ENCODE assay signal across 12 cellular contexts in the genomic region with DNA sequence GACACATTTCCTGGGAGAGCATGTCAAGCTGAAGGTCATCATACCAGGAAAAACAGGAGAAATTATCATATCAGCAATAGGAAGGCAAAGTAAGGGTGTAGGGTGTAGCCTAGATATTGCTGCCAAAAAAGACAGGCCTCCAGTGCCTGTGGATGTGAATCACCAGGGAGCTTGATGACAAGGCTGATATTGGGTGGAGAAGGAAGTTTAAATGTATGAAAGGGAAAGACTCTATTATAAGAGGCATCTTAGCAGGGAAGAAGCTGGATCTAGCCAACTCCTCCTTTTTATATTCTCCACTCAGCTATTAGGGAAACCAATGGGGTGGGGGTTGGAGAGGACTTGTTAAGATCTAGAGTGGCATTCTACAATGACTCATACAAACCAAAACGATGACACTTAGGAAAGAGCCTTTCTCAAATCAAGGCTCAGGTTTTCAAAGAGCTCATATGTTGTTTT. TPM values are rescaled to one million over a fixed set of nuclear protein-coding genes. Genes with fewer than 3 reads are reported as not detected.
DNase-seq lines count a peak whose midpoint lies in the region; ATAC-seq and TF ChIP-seq lines count a peak whose summit lies in the region.
"Had no signal": no experiment of that assay in that cellular context is flagged by ENCODE, and none has a peak within 500 bp of the region (broad histone marks: within the 10 kb centered on the region; RNA-seq: fewer than 3 reads in every experiment).

No MANE protein-coding gene starts in this region.

- H3K9me2 ChIP-seq in MM.1S (replicated peaks; ENCODE audit: insufficient read depth, low read length), result no peaks in the 10 kb centered on the region

- H3K4me2 ChIP-seq in IMR-90 (ENCODE audit: low read depth, low read length) (no peak overlapping the region), mammary epithelial cell (ENCODE audit: insufficient read depth, low read depth, low read length) (peak overlapping the region; percentile 20), MM.1S (ENCODE audit: low read depth, low read length) (no peak overlapping the region)

- peak overlapping the region; percentile 64; the same call in 1 of the 3 replicates for H2BK15ac ChIP-seq in IMR-90 (ENCODE audit: low read depth, low read length)

- peak overlapping the region; percentile 6; the same call in 1 of the 2 replicates for H2BK120ac ChIP-seq in IMR-90 (ENCODE audit: low read depth, low read length)

- H3K79me1 ChIP-seq in IMR-90 (ENCODE audit: low read depth in 1 of 2, low read length in 2 of 2), result no peaks in the 10 kb centered on the region

- intact Hi-C loops in IMR-90 (cut with micrococcal nuclease), result loop anchor here (5.0 kb wide), 1 partner anchor 94 kb away; the partner anchor contains the start of gene TXN
- intact Hi-C loops in mammary epithelial cell (cut with micrococcal nuclease), result no loop called here

- no peak overlapping the region for H4K91ac ChIP-seq in IMR-90 (ENCODE audit: insufficient read depth, low read depth, low read length)

- H3K56ac ChIP-seq in IMR-90 (ENCODE audit: extremely low read depth, insufficient read depth, low read length), result no peak overlapping the region

- H3K4me3 ChIP-seq in IMR-90 (ENCODE audit: insufficient read depth, low read depth, low read length), result no peak overlapping the region
- no peak overlapping the region for H3K4me3 ChIP-seq in mammary epithelial cell (replicated peaks in 1 of 3; ENCODE audit: insufficient read depth in 1 of 3, low read depth in 2 of 3, low read length in 3 of 3)
- no peak overlapping the region for H3K4me3 ChIP-seq in MM.1S (ENCODE audit: low read length)
- H3K4me3 ChIP-seq: right lobe of liver had no signal

- H3K14ac ChIP-seq in IMR-90 (replicated peaks; ENCODE audit: low read depth, low read length), result peak overlapping the region; percentile 49; the same call in 1 of the 2 replicates

- no peak overlapping the region for H3K9ac ChIP-seq in IMR-90 (ENCODE audit: low read depth, low read length)
- no peak overlapping the region for H3K9ac ChIP-seq in mammary epithelial cell (ENCODE audit: insufficient read depth, low read length)
- no peak overlapping the region for H3K9ac ChIP-seq in MM.1S (ENCODE audit: low read length)

- DNase-seq in EL, result peak; percentile 88
- peak; percentile 80 for DNase-seq in IMR-90
- DNase-seq in mammary epithelial cell, result peak; percentile 83
- DNase-seq in myocyte (ENCODE audit: low read depth), result peak; percentile 74
- no peak for DNase-seq in MM.1S
- DNase-seq in inferior parietal cortex (ENCODE audit: extremely low spot score), result no peak
- DNase-seq in stimulated activated CD4-positive, alpha-beta T cell treated with anti-CD3 and anti-CD28 coated beads, Interleukin-4, amount 100 ng/mL, for 1 hour, result no peak
- DNase-seq: activated CD4-positive, alpha-beta T cell treated with anti-CD3 and anti-CD28 coated beads, Interleukin-2, amount 50 U/mL, for 4 hours; cerebellar nuclear complex; H9; right lobe of liver had no signal

- dilution Hi-C loops in IMR-90 (cut with HindIII; ENCODE audit: low sequenced_read_pairs, unreplicated experiment) (no loop called here), mammary epithelial cell (cut with HindIII; ENCODE audit: low sequenced_read_pairs) (no loop called here)

- H2AFZ ChIP-seq in IMR-90 (replicated peaks; ENCODE audit: low read length, poor library complexity) (peak overlapping the region; percentile 29), mammary epithelial cell (ENCODE audit: low read depth, low read length) (peak overlapping the region; percentile 46), MM.1S (ENCODE audit: low read length) (no peak overlapping the region)

- BruUV-seq in IMR-90 (replicated peaks; lab: Mats Ljungman, UMichigan) (no TSS peak), mammary epithelial cell (replicated peaks; lab: Mats Ljungman, UMichigan) (no TSS peak)

- TF ChIP-seq CTCF in IMR-90 (conservative IDR thresholded peaks at IDR 0.05; ENCODE audit: low read depth, low read length) (no peak), mammary epithelial cell (conservative IDR thresholded peaks at IDR 0.05 in 1 of 2, IDR thresholded peaks at IDR 0.05 in 1 of 2; ENCODE audit: extremely low read depth in 1 of 2, insufficient read depth in 1 of 2, low read depth in 1 of 2, low read length in 2 of 2) (no peak), MM.1S (IDR thresholded peaks at IDR 0.05; ENCODE audit: low read length) (no peak)

- H3K23ac ChIP-seq in IMR-90 (ENCODE audit: low read depth, low read length), result no peak overlapping the region

- H2BK5ac ChIP-seq in IMR-90 (ENCODE audit: low read depth, low read length, poor library complexity, severe bottlenecking), result no peak overlapping the region

- H4K8ac ChIP-seq in IMR-90 (ENCODE audit: low read depth in 2 of 2, low read length in 2 of 2), result 0 out of 4 replicates have a peak overlapping the region, but pooled peaks of 1 of the 2 experiments have one; percentile 20

- no peaks in the 10 kb centered on the region for H3K79me2 ChIP-seq in mammary epithelial cell (ENCODE audit: insufficient read depth, low read length)
- no peaks in the 10 kb centered on the region for H3K79me2 ChIP-seq in MM.1S (ENCODE audit: low read length)

- peaks cover 5% of the 10 kb centered on the region for H3K4me1 ChIP-seq in IMR-90 (ENCODE audit: control insufficient read depth, insufficient read depth, low read length)
- H3K4me1 ChIP-seq in mammary epithelial cell (ENCODE audit: insufficient read depth, low read length), result peaks cover 9% of the 10 kb centered on the region
- H3K4me1 ChIP-seq in MM.1S (ENCODE audit: low read length), result no peaks in the 10 kb centered on the region
- H3K4me1 ChIP-seq: right lobe of liver had no signal

- no CpG with 5 or more reads among the region's 1 CpG for WGBS in IMR-90 (ENCODE audit: extremely low coverage in 2 of 2, insufficient read length in 1 of 2), 2 experiments
- 29% methylated on average over 1 of the region's 1 CpG for WGBS in mammary epithelial cell (ENCODE audit: low coverage, missing lambda C conversion rate)

- TF ChIP-seq POLR2A in IMR-90 (IDR thresholded peaks at IDR 0.05; ENCODE audit: low read depth, low read length), result no peak

- TF ChIP-seq RAD21 in IMR-90 (IDR thresholded peaks at IDR 0.05; ENCODE audit: low read length), result no peak

- H3K9me3 ChIP-seq in IMR-90 (ENCODE audit: control insufficient read depth, insufficient read depth, low read length) (no peaks in the 10 kb centered on the region), mammary epithelial cell (replicated peaks; ENCODE audit: insufficient read depth, low read length) (no peaks in the 10 kb centered on the region), MM.1S (replicated peaks; ENCODE audit: insufficient read depth, low read length) (no peaks in the 10 kb centered on the region)
- H3K9me3 ChIP-seq: right lobe of liver had no signal

- H4K20me1 ChIP-seq in IMR-90 (ENCODE audit: insufficient read depth, low read length) (no peaks in the 10 kb centered on the region), mammary epithelial cell (ENCODE audit: insufficient read depth, low read length) (no peaks in the 10 kb centered on the region), MM.1S (ENCODE audit: insufficient read depth, low read length) (no peaks in the 10 kb centered on the region)

- POLR2A ChIA-PET in IMR-90 (lab: Charles Lee; ENCODE audit: unreplicated experiment), result no interaction called here

- peak overlapping the region; percentile 22; the same call in 1 of the 2 replicates for H3K4ac ChIP-seq in IMR-90 (ENCODE audit: low read depth, low read length)

- H2BK20ac ChIP-seq in IMR-90 (ENCODE audit: low read depth, low read length), result 0 out of 2 replicates have a peak overlapping the region, but pooled peaks have one; percentile 12

- CTCF ChIA-PET in IMR-90 (lab: Yijun Ruan, JAX), result interaction anchor here (0.8 kb wide), 1 partner anchor 273 kb away, joined by 3 read pairs; no protein-coding TSS in a partner anchor
- CTCF ChIA-PET in mammary epithelial cell (lab: Charles Lee; ENCODE audit: low non-redundant PET), result interaction anchor here (0.6 kb wide), 1 partner anchor 1475 kb away, joined by 3 read pairs; no protein-coding TSS in a partner anchor

- no peaks in the 10 kb centered on the region; the same call in 1 of the 2 replicates for H3K27me3 ChIP-seq in IMR-90 (ENCODE audit: control insufficient read depth, insufficient read depth, low read length)
- no peaks in the 10 kb centered on the region for H3K27me3 ChIP-seq in mammary epithelial cell (ENCODE audit: insufficient read depth, low read length)
- no peaks in the 10 kb centered on the region for H3K27me3 ChIP-seq in MM.1S (replicated peaks; ENCODE audit: insufficient read depth, low read length)
- H3K27me3 ChIP-seq: right lobe of liver had no signal

- no peak overlapping the region for H2AK9ac ChIP-seq in IMR-90 (replicated peaks; ENCODE audit: low read depth, low read length, poor library complexity)

- in situ Hi-C loops in IMR-90 (cut with MboI; ENCODE audit: low sequenced_read_pairs), result no loop called here
- in situ Hi-C loops in mammary epithelial cell (cut with MboI; ENCODE audit: low sequenced_read_pairs in 2 of 2), result no loop called here

- no peak overlapping the region for H4K5ac ChIP-seq in IMR-90 (ENCODE audit: low read depth, low read length)

- H3F3A ChIP-seq in MM.1S (ENCODE audit: insufficient read depth, low read length), result no peaks in the 10 kb centered on the region

- H2AK5ac ChIP-seq in IMR-90 (ENCODE audit: low read depth, low read length), result no peak overlapping the region

- H3K27ac ChIP-seq in IMR-90 (ENCODE audit: insufficient read depth, low read length) (no peak overlapping the region), mammary epithelial cell (ENCODE audit: insufficient read depth, low read depth, low read length) (no peak overlapping the region), MM.1S (ENCODE audit: low read length) (no peak overlapping the region)
- H3K27ac ChIP-seq: right lobe of liver had no signal

- H3K18ac ChIP-seq in IMR-90 (ENCODE audit: low read depth, low read length), result no peak overlapping the region

- no peaks in the 10 kb centered on the region for H3K36me3 ChIP-seq in IMR-90 (ENCODE audit: control insufficient read depth, insufficient read depth, low read length)
- H3K36me3 ChIP-seq in mammary epithelial cell (ENCODE audit: insufficient read depth, low read length), result no peaks in the 10 kb centered on the region
- no peaks in the 10 kb centered on the region for H3K36me3 ChIP-seq in MM.1S (replicated peaks; ENCODE audit: insufficient read depth, low read length)
- H3K36me3 ChIP-seq: right lobe of liver had no signal

- ATAC-seq in IMR-90 (ENCODE audit: low read depth) (peak; percentile 88), HG03378 (IDR thresholded peaks at IDR 0.05; ENCODE audit: unreplicated experiment) (no peak)

- 0 out of 2 replicates have a peak, but pooled peaks cover 5% of the 10 kb centered on the region for H3K9me1 ChIP-seq in IMR-90 (ENCODE audit: insufficient read depth, low read length)

TF ChIP-seq in IMR-90, 13 proteins besides CTCF, POLR2A, EP300 and RAD21 (continues in another document):
- peak; percentile 39 for TF ChIP-seq FOS (IDR thresholded peaks at IDR 0.05; ENCODE audit: low read depth, low read length)

RNA-seq across cellular contexts. Expression of gene TXNDC8, which starts 13.4 kb away (rescaled TPM):
- total RNA-seq in IMR-90 (2012; rRNA removed), result not detected in 2 replicates
- polyA plus RNA-seq in IMR-90 (2012; rRNA removed), result not detected in 2 replicates
- not detected in 2 replicates for polyA plus RNA-seq in IMR-90 (2012; cell fraction: cytosol; rRNA removed)
- not detected in 2 replicates for polyA plus RNA-seq in IMR-90 (2012; cell fraction: nucleus; rRNA removed; ENCODE audit: low replicate concordance)
- total RNA-seq in mammary epithelial cell, result not detected
- not detected for polyA plus RNA-seq in mammary epithelial cell
- not detected for polyA minus RNA-seq in mammary epithelial cell
- total RNA-seq in myocyte, result not detected in 2 replicates
- not detected for polyA plus RNA-seq in myocyte (2012)
- total RNA-seq: H9, right lobe of liver had no signal

Comparison
In these comparisons a context has a peak if more than half of its experiments do, and no peak if none do; other contexts are left out.
1. DNase-seq: peak in EL (single experiment), IMR-90 (single experiment), mammary epithelial cell (single experiment) and myocyte (single experiment); none in MM.1S (single experiment), inferior parietal cortex (single experiment) and stimulated activated CD4-positive, alpha-beta T cell treated with anti-CD3 and anti-CD28 coated beads, Interleukin-4, amount 100 ng/mL, for 1 hour (single experiment).